ENCODE assay signal across 15 cellular contexts in the genomic region with DNA sequence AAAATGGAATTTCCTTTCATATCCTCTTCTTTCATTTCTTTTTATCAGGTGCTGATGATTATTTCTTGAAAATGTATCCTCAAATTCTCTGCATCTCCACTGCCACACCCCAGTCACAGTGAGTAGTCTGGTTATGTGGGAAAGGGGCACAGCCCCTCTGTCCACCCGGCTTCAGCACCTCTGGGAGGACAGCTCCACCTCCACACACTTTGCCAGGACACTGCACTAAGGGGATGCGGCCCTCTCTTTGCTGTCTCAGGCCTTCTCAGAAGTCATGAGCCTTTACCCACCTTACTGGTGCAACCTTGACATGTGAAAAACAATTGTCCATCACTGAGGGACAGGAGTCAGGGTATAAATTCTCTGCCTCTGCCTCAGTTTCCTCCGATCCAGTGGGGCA.
DNase-seq lines count a peak whose midpoint lies in the region; ATAC-seq and TF ChIP-seq lines count a peak whose summit lies in the region.
"Had no signal": no experiment of that assay in that cellular context is flagged by ENCODE, and none has a peak within 500 bp of the region (broad histone marks: within the 10 kb centered on the region; RNA-seq: fewer than 3 reads in every experiment).

No MANE protein-coding gene starts in this region.

- ATAC-seq in GM21447 (IDR thresholded peaks at IDR 0.05; ENCODE audit: unreplicated experiment) (no peak), GM21423 (IDR thresholded peaks at IDR 0.05; ENCODE audit: unreplicated experiment) (no peak)
- ATAC-seq: GM12878 had no signal

- TF ChIP-seq CTCF in neural progenitor cell (IDR thresholded peaks at IDR 0.05) (no peak), GM13977 (IDR thresholded peaks at IDR 0.05; ENCODE audit: extremely low read depth, insufficient read depth, missing control alignments) (no peak)

- no peaks in the 10 kb centered on the region for H4K20me1 ChIP-seq in neural progenitor cell (ENCODE audit: low read depth)

- peaks cover 11% of the 10 kb centered on the region for H3K4me1 ChIP-seq in SJCRH30
- no peaks in the 10 kb centered on the region for H3K4me1 ChIP-seq in neural progenitor cell
- H3K4me1 ChIP-seq: BE2C had no signal

- H3K9me3 ChIP-seq in SJCRH30 (replicated peaks) (no peaks in the 10 kb centered on the region), neural progenitor cell (ENCODE audit: low read depth) (no peaks in the 10 kb centered on the region)
- H3K9me3 ChIP-seq: BE2C had no signal

- no peaks in the 10 kb centered on the region for H3K36me3 ChIP-seq in SJCRH30
- H3K36me3 ChIP-seq in neural progenitor cell, result no peaks in the 10 kb centered on the region
- H3K36me3 ChIP-seq: BE2C had no signal

- no peaks in the 10 kb centered on the region for H3K79me2 ChIP-seq in neural progenitor cell (ENCODE audit: low read depth)

- H3K4me2 ChIP-seq in neural progenitor cell, result no peak overlapping the region
- H3K4me2 ChIP-seq: KMS-11 had no signal

- H2AFZ ChIP-seq in neural progenitor cell (replicated peaks), result no peak overlapping the region

- H3K4me3 ChIP-seq in SJCRH30 (no peak overlapping the region), neural progenitor cell (no peak overlapping the region)
- H3K4me3 ChIP-seq: GM12878 had no signal

- peaks cover 8% of the 10 kb centered on the region for H3K9me3 Mint-ChIP-seq in neural progenitor cell

- peak; percentile 19 for DNase-seq in ELF-1 (ENCODE audit: low read depth, low spot score)
- peak; percentile 27 to 28 for DNase-seq in SJCRH30
- peak; percentile 21 for DNase-seq in iPS-NIHi11 (ENCODE audit: low spot score)
- DNase-seq in neural progenitor cell (ENCODE audit: low spot score), result peak; percentile 26
- DNase-seq in GM13977 (ENCODE audit: low spot score), result no peak
- DNase-seq: BE2C; CD4-positive, alpha-beta memory T cell; DMS153; HCEC 1CT had no signal

- H3K36me3 Mint-ChIP-seq in neural progenitor cell, result no peaks in the 10 kb centered on the region
- H3K36me3 Mint-ChIP-seq: CD4-positive, alpha-beta memory T cell; IgD-negative memory B cell had no signal

- H3K27me3 Mint-ChIP-seq in neural progenitor cell (ENCODE audit: insufficient read depth, low read depth), result peaks cover 4% of the 10 kb centered on the region
- H3K27me3 Mint-ChIP-seq: CD4-positive, alpha-beta memory T cell; IgD-negative memory B cell had no signal

- no peaks in the 10 kb centered on the region for H3F3A ChIP-seq in neural progenitor cell (ENCODE audit: low read depth)

- no peak overlapping the region for H3K4me3 Mint-ChIP-seq in neural progenitor cell
- H3K4me3 Mint-ChIP-seq: CD4-positive, alpha-beta memory T cell; IgD-negative memory B cell had no signal

- H3K27me3 ChIP-seq in SJCRH30 (no peaks in the 10 kb centered on the region), neural progenitor cell (no peaks in the 10 kb centered on the region)
- H3K27me3 ChIP-seq: BE2C had no signal

- H3K27ac Mint-ChIP-seq in neural progenitor cell, result no peak overlapping the region
- H3K27ac Mint-ChIP-seq: CD4-positive, alpha-beta memory T cell; IgD-negative memory B cell had no signal

- H3K27ac ChIP-seq in SJCRH30 (no peak overlapping the region), neural progenitor cell (no peak overlapping the region)
- H3K27ac ChIP-seq: C4-2B, KMS-11 had no signal

- H3K4me1 Mint-ChIP-seq in neural progenitor cell, result no peaks in the 10 kb centered on the region
- H3K4me1 Mint-ChIP-seq: CD4-positive, alpha-beta memory T cell; IgD-negative memory B cell had no signal

- H3K9ac ChIP-seq in neural progenitor cell, result no peak overlapping the region
- H3K9ac ChIP-seq: KMS-11 had no signal

- in situ Hi-C loops in GM13977 (cut with MboI; ENCODE audit: low pct_unique_long_range_greater_than_20kb, low sequenced_read_pairs, unreplicated experiment), result no loop called here
